25 cellular contexts compared by ENCODE assay signal in the genomic region with DNA sequence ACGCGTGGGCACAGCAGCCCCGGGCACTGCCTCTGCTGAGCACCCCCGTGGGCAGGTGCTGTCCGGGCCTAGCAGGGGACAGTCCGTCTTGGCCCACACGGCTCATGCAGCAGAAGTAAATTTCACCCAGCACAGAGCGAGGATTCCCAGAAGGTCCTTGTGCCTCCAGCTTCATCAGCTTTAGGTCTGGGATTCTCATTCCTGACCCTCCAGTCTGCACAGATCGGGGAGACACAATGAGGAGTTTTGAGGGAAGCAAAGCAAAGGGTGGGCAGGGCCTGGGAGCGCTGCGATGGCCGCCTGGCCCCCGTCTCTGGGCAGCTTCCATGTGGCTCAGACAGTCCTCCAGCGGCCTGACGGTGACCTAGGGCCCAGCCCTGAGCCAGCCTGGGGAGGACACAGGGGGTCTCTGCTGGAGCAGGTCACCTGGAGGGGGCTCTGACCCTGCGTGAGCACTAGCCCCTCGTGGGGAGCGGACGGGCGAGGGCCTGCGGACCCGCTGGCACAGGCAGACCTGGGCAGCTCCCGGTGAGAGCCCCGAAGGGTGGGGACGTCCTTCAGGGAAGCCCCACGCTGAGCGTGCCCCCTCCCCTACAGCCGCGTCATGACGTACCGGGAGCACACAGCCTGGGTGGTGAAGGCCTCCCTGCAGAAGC. TPM values are rescaled to one million over a fixed set of nuclear protein-coding genes. Genes with fewer than 3 reads are reported as not detected.
A peak's percentile ranks its signal among the peaks of the same experiment; 100 is the strongest.
DNase-seq lines count a peak whose midpoint lies in the region; ATAC-seq and TF ChIP-seq lines count a peak whose summit lies in the region.
"Had no signal": no experiment of that assay in that cellular context is flagged by ENCODE, and none has a peak within 500 bp of the region (broad histone marks: within the 10 kb centered on the region; RNA-seq: fewer than 3 reads in every experiment).

No MANE protein-coding gene starts in this region.

- H3K36me3 ChIP-seq in esophagus squamous epithelium (peaks cover 0 to 47% (median 4%) of the 10 kb centered on the region in 3 donors), muscle layer of colon (ENCODE audit: insufficient read depth, low read length) (no peaks in the 10 kb centered on the region), spleen (peaks cover 0 to 63% (median 22%) of the 10 kb centered on the region in 6 donors)

- peak overlapping the region; percentile 56 for H3K9ac ChIP-seq in muscle layer of colon (ENCODE audit: low read length)

- no peaks in the 10 kb centered on the region for H3K27me3 ChIP-seq in esophagus squamous epithelium
- H3K27me3 ChIP-seq in muscle layer of colon (ENCODE audit: control insufficient read depth in 1 of 2, insufficient read depth in 2 of 2, low read length in 2 of 2): no peaks in the 10 kb centered on the region
- no peaks in the 10 kb centered on the region for H3K27me3 ChIP-seq in spleen (replicated peaks in 1 of 7)
- H3K27me3 ChIP-seq: tibial nerve had no signal

- intact Hi-C loops in esophagus squamous epithelium (cut with DNase I): no loop called here
- intact Hi-C loops in spleen (cut with DNase I; ENCODE audit: low total_unique reads): no loop called here

- TF ChIP-seq POLR2A in esophagus squamous epithelium (IDR thresholded peaks at IDR 0.05) (no peak), spleen (IDR thresholded peaks at IDR 0.05) (no peak)

- H3K9me3 ChIP-seq in esophagus squamous epithelium (no peaks in the 10 kb centered on the region), muscle layer of colon (ENCODE audit: low read length) (no peaks in the 10 kb centered on the region), spleen (no peaks in the 10 kb centered on the region)
- H3K9me3 ChIP-seq: tibial nerve had no signal

- ATAC-seq in HG03521 (IDR thresholded peaks at IDR 0.05; ENCODE audit: unreplicated experiment): no peak
- ATAC-seq: GM12878; left lobe of liver; Panc1; SK-N-SH treated with all-trans-retinoic acid at 6 μM for 48 hours; stimulated activated memory B cell treated with anti-CD40 and anti-IgM and Interleukin-4, amounts not matched to agents 10 μg/mL and 1 μg/mL and 100 μg/mL, for 72 hours had no signal

- peaks cover 6 to 35% (median 20%) of the 10 kb centered on the region in 3 donors for H3K4me1 ChIP-seq in esophagus squamous epithelium
- H3K4me1 ChIP-seq in muscle layer of colon (ENCODE audit: insufficient read depth, low read length): peaks cover 41% of the 10 kb centered on the region
- peaks cover 4 to 47% (median 30%) of the 10 kb centered on the region in 6 donors for H3K4me1 ChIP-seq in spleen

- DNase-seq in NCI-H1417 treated with DMSO at 0.1 percent for 48 hours (lab: John Stamatoyannopoulos, UW) (peak; percentile 39), esophagus squamous epithelium (lab: John Stamatoyannopoulos, UW) (no peak), spleen (peak; percentile 67), SHP77 (lab: John Stamatoyannopoulos, UW) (no peak), CD1c-positive myeloid dendritic cell (ENCODE audit: extremely low spot score) (no peak), KG1 (lab: John Stamatoyannopoulos, UW) (no peak)
- DNase-seq: activated CD4-positive, CD25-positive, alpha-beta regulatory T cell treated with anti-CD3 and anti-CD28 coated beads, Interleukin-2, amount 50 U/mL, for 72 hours; activated T-cell treated with anti-CD3 and anti-CD28 coated beads, Interleukin-2, amount 50 U/mL, for 72 hours; CD4-positive, alpha-beta memory T cell; cerebellar nuclear complex; effector memory CD4-positive, alpha-beta T cell; GOT3; Kasumi-1; NCI-H1048; NCI-H2029 treated with DMSO at 0.1 percent for 48 hours; NCI-H446 treated with DMSO at 0.1 percent for 48 hours; occipital lobe had no signal

- TF ChIP-seq CTCF in esophagus squamous epithelium (IDR thresholded peaks at IDR 0.05) (no peak), spleen (IDR thresholded peaks at IDR 0.05 in 8 of 11, conservative IDR thresholded peaks at IDR 0.05 in 3 of 11) (no peak)

- H3K4me3 ChIP-seq in esophagus squamous epithelium: no peak overlapping the region
- no peak overlapping the region for H3K4me3 ChIP-seq in muscle layer of colon (ENCODE audit: low read depth in 1 of 2, low read length in 2 of 2)
- H3K4me3 ChIP-seq in spleen: no peak overlapping the region
- H3K4me3 ChIP-seq: GM12878, tibial nerve had no signal

- H3K27ac ChIP-seq in esophagus squamous epithelium: peak overlapping the region; percentile 60 to 87 (median 80)
- peak overlapping the region; percentile 97 for H3K27ac ChIP-seq in muscle layer of colon (ENCODE audit: low read depth, low read length)
- H3K27ac ChIP-seq in spleen: peak overlapping the region in 5 of 8 donors; percentile 4 to 78 (median 74)

- WGBS in esophagus squamous epithelium, 2 donors: 93% methylated on average over 10 of the region's 31 CpGs; no CpG with 5 or more reads in 1 of the 2 donors
- WGBS in spleen, 5 donors: 78 to 96% (median 94%) methylated on average over 7 to 31 of the region's 31 CpGs

RNA-seq across cellular contexts. Expression of a gene that starts 30.7 kb away (rescaled TPM):
- total RNA-seq in esophagus squamous epithelium: 10 to 100 TPM; 16.7 to 23.8 (median 22.1) TPM
- 10 to 100 TPM; 23.0 to 35.7 (median 31.5) TPM for total RNA-seq in spleen
- polyA plus RNA-seq in spleen: 10 to 100 TPM; 24.0 to 41.1 (median 25.4) TPM

Comparison
In these comparisons a context has a peak if more than half of its experiments do, and no peak if none do; other contexts are left out.
1. DNase-seq: peak in NCI-H1417 treated with DMSO at 0.1 percent for 48 hours (single experiment) and spleen (single experiment); none in esophagus squamous epithelium (single experiment), SHP77 (0 of 2), CD1c-positive myeloid dendritic cell (single experiment) and KG1 (single experiment).
2. Peak in every context shown above with its lines, with median percentiles within 50 percentile points of each other: H3K27ac ChIP-seq.